ENCODE assay signal across 3 cellular contexts in the genomic region with DNA sequence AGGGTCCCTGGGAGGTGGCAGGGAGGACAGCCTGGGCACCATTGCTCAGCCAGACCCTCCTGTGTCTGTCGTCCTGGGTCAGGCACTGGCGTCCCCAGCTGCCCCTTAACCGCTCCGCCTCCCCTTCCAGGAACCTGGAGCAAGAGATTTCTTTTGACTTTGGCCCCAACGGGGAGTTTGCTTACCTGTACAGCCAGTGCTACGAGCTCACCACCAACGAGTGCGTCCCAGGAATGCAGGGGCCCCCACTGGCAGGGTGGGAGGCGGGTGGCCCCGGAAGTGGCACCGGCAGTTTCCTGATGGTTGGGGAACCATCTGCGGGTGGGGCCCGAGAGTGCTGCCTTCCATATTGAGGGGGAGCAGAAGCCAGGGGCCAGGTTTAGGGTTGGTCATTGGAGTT.
TF ChIP-seq lines count a peak whose summit lies in the region.

No MANE protein-coding gene starts in this region.

TF ChIP-seq in SK-N-SH, 30 proteins besides CTCF, POLR2A, EP300 and RAD21:
- TF ChIP-seq NRF1 (IDR thresholded peaks at IDR 0.05; ENCODE audit: low read depth, low read length) = no peak
- no peak for TF ChIP-seq TEAD4 (IDR thresholded peaks at IDR 0.05; ENCODE audit: borderline replicate concordance, insufficient read depth)
- no peak for TF ChIP-seq GATA2 (CRISPR knock-in tag; IDR thresholded peaks at IDR 0.05)

TF ChIP-seq in SK-N-SH treated with all-trans-retinoic acid at 6 μM for 48 hours, 23 proteins besides CTCF, POLR2A, EP300 and RAD21:
- TF ChIP-seq CREB5 (CRISPR knock-in tag; IDR thresholded peaks at IDR 0.05; ENCODE audit: low read depth) (no peak), ISL1 (CRISPR knock-in tag; IDR thresholded peaks at IDR 0.05) (no peak), ZFP3 (CRISPR knock-in tag; IDR thresholded peaks at IDR 0.05) (no peak), ESRRG (CRISPR knock-in tag; IDR thresholded peaks at IDR 0.05) (no peak), ZNF8 (CRISPR knock-in tag; IDR thresholded peaks at IDR 0.05) (no peak), CSRNP3 (CRISPR knock-in tag; IDR thresholded peaks at IDR 0.05) (no peak)

TF ChIP-seq in GM12878, 131 proteins besides CTCF, POLR2A, EP300 and RAD21:
- TF ChIP-seq WRNIP1 (IDR thresholded peaks at IDR 0.05; ENCODE audit: borderline replicate concordance, low read depth, low read length) = no peak
- TF ChIP-seq, protein P1, sequence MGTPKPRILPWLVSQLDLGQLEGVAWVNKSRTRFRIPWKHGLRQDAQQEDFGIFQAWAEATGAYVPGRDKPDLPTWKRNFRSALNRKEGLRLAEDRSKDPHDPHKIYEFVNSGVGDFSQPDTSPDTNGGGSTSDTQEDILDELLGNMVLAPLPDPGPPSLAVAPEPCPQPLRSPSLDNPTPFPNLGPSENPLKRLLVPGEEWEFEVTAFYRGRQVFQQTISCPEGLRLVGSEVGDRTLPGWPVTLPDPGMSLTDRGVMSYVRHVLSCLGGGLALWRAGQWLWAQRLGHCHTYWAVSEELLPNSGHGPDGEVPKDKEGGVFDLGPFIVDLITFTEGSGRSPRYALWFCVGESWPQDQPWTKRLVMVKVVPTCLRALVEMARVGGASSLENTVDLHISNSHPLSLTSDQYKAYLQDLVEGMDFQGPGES (IDR thresholded peaks at IDR 0.05) = no peak
